19 cellular contexts compared by ENCODE assay signal in genomic region chr5:127521138-127521770, GRCh38.
"Had no signal": no experiment of that assay in that cellular context is flagged by ENCODE, and none has a peak within 500 bp of the region (broad histone marks: within the 10 kb centered on the region; RNA-seq: fewer than 3 reads in every experiment).

No MANE protein-coding gene starts in this region.

- DNase-seq: activated CD4-positive, alpha-beta T cell treated with anti-CD3 and anti-CD28 coated beads for 48 hours; activated CD4-positive, CD25-positive, alpha-beta regulatory T cell; activated CD8-positive, alpha-beta T cell treated with anti-CD3 and anti-CD28 coated beads for 36 hours; activated naive CD4-positive, alpha-beta T cell treated with Interleukin-2 at 50 U/mL for 16 hours; activated naive CD8-positive, alpha-beta T cell treated with anti-CD3 and anti-CD28 coated beads, Interleukin-2, amount 10 ng/mL, durations not matched to agents 7 days and 5 days; activated T-cell treated with anti-CD3 and anti-CD28 coated beads, Interleukin-2, amount 50 U/mL, for 24 hours; brain microvascular endothelial cell; central memory CD4-positive, alpha-beta T cell; cortex of kidney; heart right ventricle; immature natural killer cell; kidney glomerular epithelial cell; left ventricle myocardium inferior; stimulated activated CD4-positive, alpha-beta T cell treated with anti-CD3 and anti-CD28 coated beads, Interleukin-2, amount 100 ng/mL, for 24 hours; stimulated activated naive CD4-positive, alpha-beta T cell treated with Interleukin-2 at 50 U/mL for 16 hours; thyroid gland had no signal

- H3K4me3 Mint-ChIP-seq: activated CD8-positive, alpha-beta T cell treated with anti-CD3 and anti-CD28 coated beads for 36 hours; activated naive CD8-positive, alpha-beta T cell treated with anti-CD3 and anti-CD28 coated beads, Interleukin-2, amount 10 ng/mL, durations not matched to agents 7 days and 5 days; activated T-cell treated with anti-CD3 and anti-CD28 coated beads, Interleukin-2, amount 50 U/mL, for 24 hours had no signal

- H3K27ac ChIP-seq: brain microvascular endothelial cell, heart right ventricle, left ventricle myocardium inferior, neutrophil, parathyroid adenoma, thyroid gland had no signal

- H3K9me3 ChIP-seq: neutrophil, thyroid gland had no signal

- H3K9ac ChIP-seq: parathyroid adenoma had no signal

- H3K27ac Mint-ChIP-seq: activated CD8-positive, alpha-beta T cell treated with anti-CD3 and anti-CD28 coated beads for 36 hours; activated naive CD8-positive, alpha-beta T cell treated with anti-CD3 and anti-CD28 coated beads, Interleukin-2, amount 10 ng/mL, durations not matched to agents 7 days and 5 days; activated T-cell treated with anti-CD3 and anti-CD28 coated beads, Interleukin-2, amount 50 U/mL, for 24 hours; activated T-helper 2 cell treated with anti-CD3 and anti-CD28 coated beads, Interferon-gamma antibody, Interleukin-2, Interleukin-4, amounts not matched to agents 10 μg/mL and 5 μg/mL and 100 μg/mL, durations not matched to agents 14 hours and 24 hours and 36 hours had no signal

- H3K4me3 ChIP-seq: heart right ventricle, left ventricle myocardium inferior, thyroid gland had no signal

- H3K27me3 Mint-ChIP-seq: activated CD8-positive, alpha-beta T cell treated with anti-CD3 and anti-CD28 coated beads for 36 hours; activated naive CD8-positive, alpha-beta T cell treated with anti-CD3 and anti-CD28 coated beads, Interleukin-2, amount 10 ng/mL, durations not matched to agents 7 days and 5 days; activated T-cell treated with anti-CD3 and anti-CD28 coated beads, Interleukin-2, amount 50 U/mL, for 24 hours had no signal

- H2AFZ ChIP-seq: parathyroid adenoma had no signal

- H3K27me3 ChIP-seq: brain microvascular endothelial cell, heart right ventricle, neutrophil, thyroid gland had no signal
